In genomic region chr7:77246031-77246430, GRCh38 we compare ENCODE assay signal across 22 cellular contexts. TPM values are rescaled to one million over a fixed set of nuclear protein-coding genes. Genes with fewer than 3 reads are reported as not detected.
A peak's percentile ranks its signal among the peaks of the same experiment; 100 is the strongest.
DNase-seq lines count a peak whose midpoint lies in the region; ATAC-seq and TF ChIP-seq lines count a peak whose summit lies in the region.
"Had no signal": no experiment of that assay in that cellular context is flagged by ENCODE, and none has a peak within 500 bp of the region (broad histone marks: within the 10 kb centered on the region; RNA-seq: fewer than 3 reads in every experiment).

No MANE protein-coding gene starts in this region.

- H3K27ac ChIP-seq in gastroesophageal sphincter (peak overlapping the region; percentile 55 to 85 (median 74)), osteoblast (ENCODE audit: low read depth, low read length) (no peak overlapping the region)
- H3K27ac ChIP-seq: lower lobe of right lung, psoas muscle had no signal

- no peak for TF ChIP-seq POLR2A in gastroesophageal sphincter (IDR thresholded peaks at IDR 0.05)

- no peak overlapping the region for H3K27ac Mint-ChIP-seq in T-helper 2 cell treated with Interferon-gamma antibody and Interleukin-4, amounts not matched to agents 5 μg/mL and 100 μg/mL, for 36 hours
- H3K27ac Mint-ChIP-seq: activated B cell treated with CpG ODN at 0.5 μM for 24 hours; activated T-helper 2 cell treated with anti-CD3 and anti-CD28 coated beads, Interferon-gamma antibody, Interleukin-2, Interleukin-4, amounts not matched to agents 10 μg/mL and 5 μg/mL and 100 μg/mL, durations not matched to agents 14 hours and 24 hours and 36 hours; CD4-positive, alpha-beta T cell; nephron progenitor cell; T-helper 17 cell had no signal

- H3K4me1 ChIP-seq in gastroesophageal sphincter (peaks cover 4 to 56% (median 13%) of the 10 kb centered on the region in 3 donors), osteoblast (ENCODE audit: insufficient read depth, low read length) (peaks cover 8% of the 10 kb centered on the region)

- peaks cover 5% of the 10 kb centered on the region for H3K4me1 Mint-ChIP-seq in T-helper 2 cell treated with Interferon-gamma antibody and Interleukin-4, amounts not matched to agents 5 μg/mL and 100 μg/mL, for 36 hours (ENCODE audit: low read depth)
- H3K4me1 Mint-ChIP-seq: activated B cell treated with CpG ODN at 0.5 μM for 24 hours, T-helper 17 cell had no signal

- ATAC-seq in gastroesophageal sphincter, result no peak
- ATAC-seq: T-helper 17 cell had no signal

- H3K36me3 Mint-ChIP-seq in T-helper 2 cell treated with Interferon-gamma antibody and Interleukin-4, amounts not matched to agents 5 μg/mL and 100 μg/mL, for 36 hours (ENCODE audit: low read depth), result peaks cover 3% of the 10 kb centered on the region

- no peak for TF ChIP-seq EP300 in gastroesophageal sphincter (IDR thresholded peaks at IDR 0.05)

- H3K4me3 Mint-ChIP-seq in T-helper 2 cell treated with Interferon-gamma antibody and Interleukin-4, amounts not matched to agents 5 μg/mL and 100 μg/mL, for 36 hours, result no peak overlapping the region
- H3K4me3 Mint-ChIP-seq: activated B cell treated with CpG ODN at 0.5 μM for 24 hours; CD4-positive, alpha-beta T cell; nephron progenitor cell; T-helper 17 cell had no signal

- peaks cover 0 to 4% of the 10 kb centered on the region in 2 donors for H3K36me3 ChIP-seq in gastroesophageal sphincter
- H3K36me3 ChIP-seq in osteoblast (ENCODE audit: insufficient read depth, low read length), result no peaks in the 10 kb centered on the region
- H3K36me3 ChIP-seq: lower lobe of right lung had no signal

- no peaks in the 10 kb centered on the region for H3K9me3 ChIP-seq in gastroesophageal sphincter
- no peaks in the 10 kb centered on the region for H3K9me3 ChIP-seq in osteoblast (ENCODE audit: low read depth, low read length)
- H3K9me3 ChIP-seq: lower lobe of right lung, psoas muscle had no signal

- H3K27me3 ChIP-seq in gastroesophageal sphincter (no peaks in the 10 kb centered on the region), osteoblast (ENCODE audit: insufficient read depth, low read length) (no peaks in the 10 kb centered on the region)

- peak overlapping the region; percentile 0 for H3K4me2 ChIP-seq in osteoblast (ENCODE audit: insufficient read depth, low read length)

- H3K9me3 Mint-ChIP-seq in T-helper 2 cell treated with Interferon-gamma antibody and Interleukin-4, amounts not matched to agents 5 μg/mL and 100 μg/mL, for 36 hours, result no peaks in the 10 kb centered on the region
- H3K9me3 Mint-ChIP-seq: activated B cell treated with CpG ODN at 0.5 μM for 24 hours; activated T-helper 2 cell treated with anti-CD3 and anti-CD28 coated beads, Interferon-gamma antibody, Interleukin-2, Interleukin-4, amounts not matched to agents 10 μg/mL and 5 μg/mL and 100 μg/mL, durations not matched to agents 14 hours and 24 hours and 36 hours; CD4-positive, alpha-beta T cell; nephron progenitor cell had no signal

- WGBS in gastroesophageal sphincter (ENCODE audit: low coverage in 1 of 2), 2 donors, result 0 to 35% methylated on average over 1 to 5 of the region's 5 CpGs

- DNase-seq in CD1c-positive myeloid dendritic cell (ENCODE audit: extremely low spot score), result peak; percentile 73
- peak; percentile 9 for DNase-seq in M059J (ENCODE audit: low read depth)
- no peak for DNase-seq in osteoblast (ENCODE audit: insufficient read length, low spot score, missing footprints)
- DNase-seq in NCI-H187 treated with DMSO at 0.1 percent for 48 hours (lab: John Stamatoyannopoulos, UW), result no peak
- DNase-seq in T-helper 2 cell treated with Interferon-gamma antibody and Interleukin-4, amounts not matched to agents 5 μg/mL and 100 μg/mL, for 36 hours (ENCODE audit: low spot score), result no peak
- no peak for DNase-seq in SKM-1 treated with dmso at 0.1 percent for 144 hours (lab: John Stamatoyannopoulos, UW; ENCODE audit: unreplicated experiment)
- DNase-seq in NCI-H2081 treated with DMSO at 0.1 percent for 48 hours (lab: John Stamatoyannopoulos, UW), result no peak
- DNase-seq: activated B cell treated with CpG ODN at 0.5 μM for 24 hours; CD4-positive, alpha-beta T cell; central memory CD4-positive, alpha-beta T cell; DND-41; GOT3; NCI-H146; nephron progenitor cell; SHP77 treated with DMSO at 0.1 percent for 48 hours; stimulated activated CD4-positive, alpha-beta T cell treated with anti-CD3 and anti-CD28 coated beads, Interleukin-15, amount 100 ng/mL, for 24 hours; stimulated activated naive CD4-positive, alpha-beta T cell treated with Interleukin-2 at 50 U/mL for 16 hours; T-helper 17 cell had no signal

- peak overlapping the region; percentile 54 for H2AFZ ChIP-seq in osteoblast (ENCODE audit: low read length)

- H3K79me2 ChIP-seq in osteoblast (ENCODE audit: insufficient read depth, low read length), result no peaks in the 10 kb centered on the region

- H3K4me3 ChIP-seq in gastroesophageal sphincter (no peak overlapping the region), osteoblast (ENCODE audit: insufficient read depth, low read length) (no peak overlapping the region)
- H3K4me3 ChIP-seq: lower lobe of right lung, psoas muscle had no signal

- no peaks in the 10 kb centered on the region for H4K20me1 ChIP-seq in osteoblast (ENCODE audit: insufficient read depth, low read length)

- peaks cover 15% of the 10 kb centered on the region for H3K27me3 Mint-ChIP-seq in T-helper 2 cell treated with Interferon-gamma antibody and Interleukin-4, amounts not matched to agents 5 μg/mL and 100 μg/mL, for 36 hours (ENCODE audit: low read depth)
- H3K27me3 Mint-ChIP-seq: activated B cell treated with CpG ODN at 0.5 μM for 24 hours; CD4-positive, alpha-beta T cell; T-helper 17 cell had no signal

- TF ChIP-seq CTCF in gastroesophageal sphincter (IDR thresholded peaks at IDR 0.05) (no peak), osteoblast (IDR thresholded peaks at IDR 0.05; ENCODE audit: extremely low read depth, low read depth, low read length) (no peak)

RNA-seq across cellular contexts. Expression of gene FGL2, which starts 46.4 kb away (rescaled TPM):
- 0.34 TPM in 1 of 2 replicates, not detected in the other for total RNA-seq in M059J (2014; rRNA removed; shearing (Covaris generic))
- total RNA-seq in gastroesophageal sphincter (100 to 1,000 TPM; 199 to 756 (median 378) TPM), osteoblast (under 0.01 TPM in 2 replicates)

Comparison
In these comparisons a context has a peak if more than half of its experiments do, and no peak if none do; other contexts are left out.
1. DNase-seq: peak in CD1c-positive myeloid dendritic cell (single experiment) and M059J (single experiment); none in osteoblast (single experiment), NCI-H187 treated with DMSO at 0.1 percent for 48 hours (single experiment), T-helper 2 cell treated with Interferon-gamma antibody and Interleukin-4, amounts not matched to agents 5 μg/mL and 100 μg/mL, for 36 hours (single experiment), SKM-1 treated with dmso at 0.1 percent for 144 hours (single experiment) and NCI-H2081 treated with DMSO at 0.1 percent for 48 hours (single experiment).
2. RNA of gene FGL2, which starts 46.4 kb away (total RNA-seq): 199 to 756 TPM in gastroesophageal sphincter; 0.34 TPM in M059J and under 0.01 TPM in osteoblast; every median in the first group is over 100 times any median in the second.